Comparison of ENCODE assay signal across 1 cellular context in genomic region chr1:31799895-31800676, GRCh38.
TF ChIP-seq lines count a peak whose summit lies in the region.

No MANE protein-coding gene starts in this region.

TF ChIP-seq in IMR-90, 13 proteins besides CTCF, POLR2A, EP300 and RAD21 (continued from another document):
- no peak for TF ChIP-seq USF2 (IDR thresholded peaks at IDR 0.05; ENCODE audit: low read depth, low read length)
- TF ChIP-seq NFE2L2 (IDR thresholded peaks at IDR 0.05; ENCODE audit: low read depth, low read length): no peak
- no peak for TF ChIP-seq CHD1 (IDR thresholded peaks at IDR 0.05; ENCODE audit: low read depth, low read length)
- no peak for TF ChIP-seq RCOR1 (IDR thresholded peaks at IDR 0.05; ENCODE audit: insufficient replicate concordance, low read length)
- TF ChIP-seq BHLHE40 (IDR thresholded peaks at IDR 0.05; ENCODE audit: low read depth, low read length): no peak
- no peak for TF ChIP-seq FOS (IDR thresholded peaks at IDR 0.05; ENCODE audit: low read depth, low read length)
- no peak for TF ChIP-seq CEBPB (IDR thresholded peaks at IDR 0.05; ENCODE audit: low read depth, low read length)
- no peak for TF ChIP-seq SMC3 (IDR thresholded peaks at IDR 0.05; ENCODE audit: low read depth, low read length)
- TF ChIP-seq MAFK (IDR thresholded peaks at IDR 0.05; ENCODE audit: low read depth, low read length): no peak
